2 cellular contexts compared by ENCODE assay signal in genomic region chr6:106547961-106548453, GRCh38.
TF ChIP-seq lines count a peak whose summit lies in the region.

No MANE protein-coding gene starts in this region.

TF ChIP-seq in GM23338, 12 proteins besides CTCF, POLR2A, EP300 and RAD21 (continued from another document):
- TF ChIP-seq ZNF462 (CRISPR knock-in tag; IDR thresholded peaks at IDR 0.05) (no peak), NANOG (IDR thresholded peaks at IDR 0.05; ENCODE audit: borderline replicate concordance) (no peak), CREB1 (CRISPR knock-in tag; IDR thresholded peaks at IDR 0.05; ENCODE audit: low read depth) (no peak), EZH2 (IDR thresholded peaks at IDR 0.05; ENCODE audit: low read depth, unreplicated experiment) (no peak), ETS1 (IDR thresholded peaks at IDR 0.05) (no peak), EZH2phosphoT487 (IDR thresholded peaks at IDR 0.05; ENCODE audit: unreplicated experiment) (no peak), STAT1 (IDR thresholded peaks at IDR 0.05; ENCODE audit: unreplicated experiment) (no peak), POLR2AphosphoS5 (IDR thresholded peaks at IDR 0.05; ENCODE audit: low read depth) (no peak), ZNF114 (CRISPR knock-in tag; IDR thresholded peaks at IDR 0.05) (no peak), REST (IDR thresholded peaks at IDR 0.05; ENCODE audit: unreplicated experiment) (no peak), ZNF331 (CRISPR knock-in tag; IDR thresholded peaks at IDR 0.05; ENCODE audit: low read depth) (no peak)

TF ChIP-seq in SK-N-SH, 30 proteins besides CTCF, POLR2A, EP300 and RAD21 (continued from another document):
- TF ChIP-seq REST (IDR thresholded peaks at IDR 0.05; ENCODE audit: low read depth, low read length) = peak; percentile 48; the same call in 1 of the 2 replicates
- TF ChIP-seq RXRA (IDR thresholded peaks at IDR 0.05; ENCODE audit: borderline replicate concordance, low read depth) = peak; percentile 66; the same call in 1 of the 2 replicates
- no peak for TF ChIP-seq FOXJ3 (CRISPR knock-in tag; IDR thresholded peaks at IDR 0.05)
- peak; percentile 67; the same call in 1 of the 2 replicates for TF ChIP-seq TEAD4 (IDR thresholded peaks at IDR 0.05; ENCODE audit: borderline replicate concordance, insufficient read depth)
- peak; percentile 84 for TF ChIP-seq NFIC (IDR thresholded peaks at IDR 0.05; ENCODE audit: borderline replicate concordance)
- TF ChIP-seq USF2 (IDR thresholded peaks at IDR 0.05; ENCODE audit: borderline replicate concordance, low read depth, low read length) = no peak
- peak; percentile 45; the same call in 1 of the 2 replicates for TF ChIP-seq POLR2AphosphoS5 (IDR thresholded peaks at IDR 0.05; ENCODE audit: low read depth, low read length)
- TF ChIP-seq ELF1 (IDR thresholded peaks at IDR 0.05) = no peak
- TF ChIP-seq TCF12 (IDR thresholded peaks at IDR 0.05) = peak; percentile 90
- no peak for TF ChIP-seq SMC3 (IDR thresholded peaks at IDR 0.05; ENCODE audit: low read depth, low read length)
- TF ChIP-seq GATA2 (CRISPR knock-in tag; IDR thresholded peaks at IDR 0.05) = no peak
- TF ChIP-seq MEF2A (IDR thresholded peaks at IDR 0.05; ENCODE audit: borderline replicate concordance, low read depth) = no peak
- peak; percentile 60 for TF ChIP-seq MAX (IDR thresholded peaks at IDR 0.05; ENCODE audit: low read depth)
- TF ChIP-seq RCOR1 (IDR thresholded peaks at IDR 0.05; ENCODE audit: low read length) = no peak
- no peak for TF ChIP-seq EZH2phosphoT487 (IDR thresholded peaks at IDR 0.05; ENCODE audit: borderline replicate concordance, low read depth)
- no peak for TF ChIP-seq NRF1 (IDR thresholded peaks at IDR 0.05; ENCODE audit: low read depth, low read length)
- peak; percentile 78; the same call in 1 of the 2 replicates for TF ChIP-seq ZBTB33 (IDR thresholded peaks at IDR 0.05; ENCODE audit: borderline replicate concordance, low read depth)
- TF ChIP-seq FOSL2 (IDR thresholded peaks at IDR 0.05; ENCODE audit: borderline replicate concordance, low read depth) = peak; percentile 96
- peak; percentile 53 for TF ChIP-seq CHD2 (IDR thresholded peaks at IDR 0.05; ENCODE audit: low read length, partially characterized antibody)
